1 cellular context compared by ENCODE assay signal in genomic region chr2:20450201-20451108, GRCh38.
TF ChIP-seq lines count a peak whose summit lies in the region.

No MANE protein-coding gene starts in this region.

TF ChIP-seq in HepG2, 621 proteins besides CTCF, POLR2A, EP300 and RAD21 (continued from another document):
- TF ChIP-seq ZNF558 (CRISPR knock-in tag; IDR thresholded peaks at IDR 0.05; ENCODE audit: borderline replicate concordance) (peak; percentile 42; the same call in 1 of the 2 replicates), ZNF691 (CRISPR knock-in tag; IDR thresholded peaks at IDR 0.05; ENCODE audit: borderline replicate concordance, low read depth) (0 out of 2 replicates have a peak, but pooled peaks have one; percentile 12), ZNF431 (CRISPR knock-in tag; IDR thresholded peaks at IDR 0.05; ENCODE audit: borderline replicate concordance, low read depth) (0 out of 2 replicates have a peak, but pooled peaks have one; percentile 36), SMC3 (IDR thresholded peaks at IDR 0.05; ENCODE audit: low read length) (peak; percentile 54; the same call in 1 of the 2 replicates), CEBPB (IDR thresholded peaks at IDR 0.05; ENCODE audit: borderline replicate concordance, low read depth, low read length) (peak; percentile 43; the same call in 1 of the 2 replicates), CBFB (CRISPR knock-in tag; IDR thresholded peaks at IDR 0.05) (0 out of 2 replicates have a peak, but pooled peaks have one; percentile 36)
- TF ChIP-seq, protein P1, sequence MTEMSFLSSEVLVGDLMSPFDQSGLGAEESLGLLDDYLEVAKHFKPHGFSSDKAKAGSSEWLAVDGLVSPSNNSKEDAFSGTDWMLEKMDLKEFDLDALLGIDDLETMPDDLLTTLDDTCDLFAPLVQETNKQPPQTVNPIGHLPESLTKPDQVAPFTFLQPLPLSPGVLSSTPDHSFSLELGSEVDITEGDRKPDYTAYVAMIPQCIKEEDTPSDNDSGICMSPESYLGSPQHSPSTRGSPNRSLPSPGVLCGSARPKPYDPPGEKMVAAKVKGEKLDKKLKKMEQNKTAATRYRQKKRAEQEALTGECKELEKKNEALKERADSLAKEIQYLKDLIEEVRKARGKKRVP (CRISPR knock-in tag; IDR thresholded peaks at IDR 0.05), result no peak; a peak in 1 of 4 replicates
- TF ChIP-seq, protein P2, sequence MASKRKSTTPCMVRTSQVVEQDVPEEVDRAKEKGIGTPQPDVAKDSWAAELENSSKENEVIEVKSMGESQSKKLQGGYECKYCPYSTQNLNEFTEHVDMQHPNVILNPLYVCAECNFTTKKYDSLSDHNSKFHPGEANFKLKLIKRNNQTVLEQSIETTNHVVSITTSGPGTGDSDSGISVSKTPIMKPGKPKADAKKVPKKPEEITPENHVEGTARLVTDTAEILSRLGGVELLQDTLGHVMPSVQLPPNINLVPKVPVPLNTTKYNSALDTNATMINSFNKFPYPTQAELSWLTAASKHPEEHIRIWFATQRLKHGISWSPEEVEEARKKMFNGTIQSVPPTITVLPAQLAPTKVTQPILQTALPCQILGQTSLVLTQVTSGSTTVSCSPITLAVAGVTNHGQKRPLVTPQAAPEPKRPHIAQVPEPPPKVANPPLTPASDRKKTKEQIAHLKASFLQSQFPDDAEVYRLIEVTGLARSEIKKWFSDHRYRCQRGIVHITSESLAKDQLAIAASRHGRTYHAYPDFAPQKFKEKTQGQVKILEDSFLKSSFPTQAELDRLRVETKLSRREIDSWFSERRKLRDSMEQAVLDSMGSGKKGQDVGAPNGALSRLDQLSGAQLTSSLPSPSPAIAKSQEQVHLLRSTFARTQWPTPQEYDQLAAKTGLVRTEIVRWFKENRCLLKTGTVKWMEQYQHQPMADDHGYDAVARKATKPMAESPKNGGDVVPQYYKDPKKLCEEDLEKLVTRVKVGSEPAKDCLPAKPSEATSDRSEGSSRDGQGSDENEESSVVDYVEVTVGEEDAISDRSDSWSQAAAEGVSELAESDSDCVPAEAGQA (IDR thresholded peaks at IDR 0.05; ENCODE audit: low read depth), result 0 out of 2 replicates have a peak, but pooled peaks have one; percentile 24
- TF ChIP-seq, protein P2 (CRISPR knock-in tag; IDR thresholded peaks at IDR 0.05; ENCODE audit: borderline replicate concordance), result peak; percentile 43; the same call in 1 of the 2 replicates
